10 cellular contexts compared by ENCODE assay signal in genomic region chr2:186780701-186781316, GRCh38.
DNase-seq lines count a peak whose midpoint lies in the region; ATAC-seq and TF ChIP-seq lines count a peak whose summit lies in the region.
"Had no signal": no experiment of that assay in that cellular context is flagged by ENCODE, and none has a peak within 500 bp of the region (broad histone marks: within the 10 kb centered on the region; RNA-seq: fewer than 3 reads in every experiment).

No MANE protein-coding gene starts in this region.

- H3K9me3 Mint-ChIP-seq in glutamatergic neuron (ENCODE audit: unreplicated experiment): peaks cover 3% of the 10 kb centered on the region
- H3K9me3 Mint-ChIP-seq in activated CD4-positive, alpha-beta memory T cell treated with anti-CD3 and anti-CD28 coated beads, Interleukin-2, amount 10 ng/mL, durations not matched to agents 7 days and 5 days: peaks cover 13% of the 10 kb centered on the region

- POLR2A ChIA-PET in OCI-LY7 (lab: Charles Lee): no interaction called here
- POLR2A ChIA-PET in activated CD4-positive, alpha-beta memory T cell treated with anti-CD3 and anti-CD28 coated beads, Interleukin-2, amount 10 ng/mL, durations not matched to agents 7 days and 5 days (lab: Charles Lee): no interaction called here

- no TSS peak for BruUV-seq in OCI-LY7 (replicated peaks; lab: Mats Ljungman, UMichigan)

- DNase-seq in Ammon's horn (ENCODE audit: low spot score): peak; percentile 4
- peak; percentile 48 to 53 for DNase-seq in HAP-1 (ENCODE audit: low spot score in 2 of 2)
- DNase-seq in OCI-LY7 (ENCODE audit: low spot score): no peak
- peak; percentile 54 for DNase-seq in fibroblast of pulmonary artery (ENCODE audit: low read depth)
- no peak for DNase-seq in glutamatergic neuron
- DNase-seq in activated CD4-positive, alpha-beta memory T cell treated with anti-CD3 and anti-CD28 coated beads, Interleukin-2, amount 10 ng/mL, durations not matched to agents 7 days and 5 days: no peak
- no peak for DNase-seq in left cardiac atrium
- DNase-seq: T-cell had no signal

- H3K27ac ChIP-seq in OCI-LY7 (ENCODE audit: low read depth, low read length, poor library complexity, severe bottlenecking): no peak overlapping the region

- intact Hi-C loops in OCI-LY7 (cut with micrococcal nuclease; ENCODE audit: unreplicated experiment): no loop called here
- intact Hi-C loops in left cardiac atrium (cut with DNase I): no loop called here

- ATAC-seq in HG02763 (IDR thresholded peaks at IDR 0.05; ENCODE audit: unreplicated experiment): no peak
- ATAC-seq in left cardiac atrium: no peak
- ATAC-seq: T-cell had no signal

- H2AFZ ChIP-seq in OCI-LY7 (ENCODE audit: low read length): no peak overlapping the region

- in situ Hi-C loops in HAP-1 (cut with MboI; ENCODE audit: low sequenced_read_pairs): no loop called here

- H3K9me3 ChIP-seq in HAP-1: no peaks in the 10 kb centered on the region; the same call in 1 of the 2 replicates
- H3K9me3 ChIP-seq in OCI-LY7 (ENCODE audit: low read length): no peaks in the 10 kb centered on the region

- H3K27ac Mint-ChIP-seq in glutamatergic neuron (ENCODE audit: unreplicated experiment): no peak overlapping the region
- H3K27ac Mint-ChIP-seq in activated CD4-positive, alpha-beta memory T cell treated with anti-CD3 and anti-CD28 coated beads, Interleukin-2, amount 10 ng/mL, durations not matched to agents 7 days and 5 days: no peak overlapping the region
- H3K27ac Mint-ChIP-seq: T-cell had no signal

- H3K27me3 ChIP-seq in HAP-1 (ENCODE audit: low read depth): no peaks in the 10 kb centered on the region

- H3K4me1 ChIP-seq in HAP-1 (no peaks in the 10 kb centered on the region), OCI-LY7 (ENCODE audit: insufficient read depth, low read length, poor library complexity, severe bottlenecking) (no peaks in the 10 kb centered on the region)

- no peak overlapping the region for H3K4me2 ChIP-seq in OCI-LY7 (ENCODE audit: low read length)

- no peaks in the 10 kb centered on the region for H4K20me1 ChIP-seq in OCI-LY7 (ENCODE audit: insufficient read depth, low read length)

- TF ChIP-seq CTCF in OCI-LY7 (conservative IDR thresholded peaks at IDR 0.05; ENCODE audit: low read length) (peak; percentile 34; the same call in 1 of the 2 replicates), fibroblast of pulmonary artery (IDR thresholded peaks at IDR 0.05; ENCODE audit: low read length, missing control alignments) (peak; percentile 22), glutamatergic neuron (IDR thresholded peaks at IDR 0.05; ENCODE audit: partially characterized antibody, unreplicated experiment) (no peak)

- no peak overlapping the region for H3K4me3 ChIP-seq in HAP-1
- no peak overlapping the region for H3K4me3 ChIP-seq in OCI-LY7 (ENCODE audit: low read depth, low read length, poor library complexity, severe bottlenecking)
- no peak overlapping the region for H3K4me3 ChIP-seq in fibroblast of pulmonary artery (replicated peaks; ENCODE audit: low read depth, low read length)
- H3K4me3 ChIP-seq: lung had no signal

- peaks cover 8% of the 10 kb centered on the region for H3K36me3 Mint-ChIP-seq in glutamatergic neuron (ENCODE audit: unreplicated experiment)
- H3K36me3 Mint-ChIP-seq in activated CD4-positive, alpha-beta memory T cell treated with anti-CD3 and anti-CD28 coated beads, Interleukin-2, amount 10 ng/mL, durations not matched to agents 7 days and 5 days (ENCODE audit: low read depth): no peaks in the 10 kb centered on the region
- H3K36me3 Mint-ChIP-seq: T-cell had no signal

- no peaks in the 10 kb centered on the region for H3K36me3 ChIP-seq in HAP-1 (replicated peaks)
- no peaks in the 10 kb centered on the region for H3K36me3 ChIP-seq in OCI-LY7 (ENCODE audit: insufficient read depth, low read length)

- H3K4me1 Mint-ChIP-seq in glutamatergic neuron (ENCODE audit: low read depth, unreplicated experiment): no peaks in the 10 kb centered on the region
- no peaks in the 10 kb centered on the region for H3K4me1 Mint-ChIP-seq in activated CD4-positive, alpha-beta memory T cell treated with anti-CD3 and anti-CD28 coated beads, Interleukin-2, amount 10 ng/mL, durations not matched to agents 7 days and 5 days
- H3K4me1 Mint-ChIP-seq: T-cell had no signal

- H3K9me2 ChIP-seq in OCI-LY7 (ENCODE audit: insufficient read depth, low read length): no peaks in the 10 kb centered on the region

- no peaks in the 10 kb centered on the region for H3K79me2 ChIP-seq in OCI-LY7 (ENCODE audit: insufficient read depth, low read depth, low read length)

- H3K27me3 Mint-ChIP-seq in glutamatergic neuron (ENCODE audit: unreplicated experiment): no peaks in the 10 kb centered on the region
- H3K27me3 Mint-ChIP-seq in activated CD4-positive, alpha-beta memory T cell treated with anti-CD3 and anti-CD28 coated beads, Interleukin-2, amount 10 ng/mL, durations not matched to agents 7 days and 5 days: no peaks in the 10 kb centered on the region
- H3K27me3 Mint-ChIP-seq: T-cell had no signal

- CTCF ChIA-PET in OCI-LY7 (lab: Charles Lee; ENCODE audit: unreplicated experiment): no interaction called here
- CTCF ChIA-PET in activated CD4-positive, alpha-beta memory T cell treated with anti-CD3 and anti-CD28 coated beads, Interleukin-2, amount 10 ng/mL, durations not matched to agents 7 days and 5 days (lab: Charles Lee): no interaction called here

- no peak overlapping the region for H3K4me3 Mint-ChIP-seq in glutamatergic neuron (ENCODE audit: unreplicated experiment)
- no peak overlapping the region for H3K4me3 Mint-ChIP-seq in activated CD4-positive, alpha-beta memory T cell treated with anti-CD3 and anti-CD28 coated beads, Interleukin-2, amount 10 ng/mL, durations not matched to agents 7 days and 5 days
- H3K4me3 Mint-ChIP-seq: T-cell had no signal

Comparison
In these comparisons a context has a peak if more than half of its experiments do, and no peak if none do; other contexts are left out.
1. DNase-seq: peak in Ammon's horn (single experiment), HAP-1 (2 of 2) and fibroblast of pulmonary artery (single experiment); none in OCI-LY7 (single experiment), glutamatergic neuron (single experiment), activated CD4-positive, alpha-beta memory T cell treated with anti-CD3 and anti-CD28 coated beads, Interleukin-2, amount 10 ng/mL, durations not matched to agents 7 days and 5 days (single experiment) and left cardiac atrium (single experiment).